In the genomic region with DNA sequence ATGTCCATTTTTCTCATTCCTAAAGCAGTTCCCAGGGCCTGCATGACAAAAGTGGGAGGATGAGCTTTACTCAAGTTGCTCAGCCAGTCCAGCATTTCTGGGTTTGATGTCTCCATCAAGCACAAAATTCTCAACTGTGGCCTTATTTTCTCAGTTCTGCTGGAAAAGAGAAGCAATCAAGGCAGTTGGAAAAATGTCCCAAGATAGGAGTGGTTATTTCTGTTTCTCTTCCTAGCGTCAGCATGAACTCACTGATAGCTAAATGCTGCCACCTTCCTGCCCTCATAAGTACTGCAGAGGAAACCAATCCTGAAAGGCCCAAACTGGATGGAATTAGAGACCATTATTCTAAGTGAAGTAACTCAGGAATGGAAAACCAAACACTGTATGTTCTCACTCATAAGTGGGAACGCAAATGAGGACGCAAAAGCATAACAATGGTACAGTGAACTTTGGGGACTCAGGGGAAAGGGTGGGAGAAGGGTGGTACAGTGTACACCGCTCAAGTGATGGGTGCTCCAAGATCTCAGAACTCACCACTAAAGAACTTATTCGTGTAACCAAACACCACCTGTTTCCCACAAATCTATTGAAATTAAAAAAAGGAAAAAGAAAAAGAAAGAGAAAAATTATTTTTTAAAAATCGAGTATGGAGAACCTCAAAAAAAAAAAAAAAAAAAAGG, we compare ENCODE assay signal across 8 cellular contexts. TPM values are rescaled to one million over a fixed set of nuclear protein-coding genes. Genes with fewer than 3 reads are reported as not detected.
DNase-seq lines count a peak whose midpoint lies in the region; ATAC-seq and TF ChIP-seq lines count a peak whose summit lies in the region.

No MANE protein-coding gene starts in this region.

- intact Hi-C loops in Caco-2 (cut with micrococcal nuclease; ENCODE audit: unreplicated experiment) = loop anchor here (1.0 to 2.0 kb wide), 6 partner anchors 57 to 465 kb away; partner anchors contain the start of gene METAP1
- intact Hi-C loops in mucosa of descending colon (cut with DNase I, micrococcal nuclease) = loop anchor here (5.0 to 10.0 kb wide), 3 partner anchors 203 to 291 kb away; no protein-coding TSS in a partner anchor

- H3K27me3 ChIP-seq in Caco-2 (replicated peaks; ENCODE audit: control insufficient read depth, insufficient read depth, low read length) = no peaks in the 10 kb centered on the region

- no peak overlapping the region for H3K4me3 Mint-ChIP-seq in Caco-2 (ENCODE audit: unreplicated experiment)
- no peak overlapping the region for H3K4me3 Mint-ChIP-seq in endothelial cell (ENCODE audit: unreplicated experiment)

- POLR2A ChIA-PET in Caco-2 (lab: Charles Lee) = interaction anchor here (0.5 kb wide), 1 partner anchor 410 kb away, joined by 8 read pairs; no protein-coding TSS in a partner anchor

- no peaks in the 10 kb centered on the region for H3K36me3 ChIP-seq in Caco-2 (ENCODE audit: control insufficient read depth, insufficient read depth, low read length)
- H3K36me3 ChIP-seq in mucosa of descending colon (ENCODE audit: low read depth) = no peaks in the 10 kb centered on the region

- peaks cover 11% of the 10 kb centered on the region for H3K4me1 Mint-ChIP-seq in Caco-2 (ENCODE audit: low read depth, unreplicated experiment)
- H3K4me1 Mint-ChIP-seq in endothelial cell (ENCODE audit: unreplicated experiment) = no peaks in the 10 kb centered on the region

- H3K9me3 Mint-ChIP-seq in Caco-2 (ENCODE audit: unreplicated experiment) (no peaks in the 10 kb centered on the region), endothelial cell (ENCODE audit: unreplicated experiment) (no peaks in the 10 kb centered on the region)

- BruUV-seq in Caco-2 (replicated peaks; lab: Mats Ljungman, UMichigan) = no TSS peak

- no peaks in the 10 kb centered on the region for H3K9me3 ChIP-seq in Caco-2
- H3K9me3 ChIP-seq in mucosa of descending colon = no peaks in the 10 kb centered on the region

- H3K36me3 Mint-ChIP-seq in Caco-2 (ENCODE audit: insufficient read depth, unreplicated experiment) (no peaks in the 10 kb centered on the region), endothelial cell (ENCODE audit: low read depth, unreplicated experiment) (no peaks in the 10 kb centered on the region)

- H3K4me3 ChIP-seq in Caco-2 (ENCODE audit: low read depth, low read length) = no peak overlapping the region
- H3K4me3 ChIP-seq in mucosa of descending colon = no peak overlapping the region

- TF ChIP-seq CTCF in Caco-2 (IDR thresholded peaks at IDR 0.05; ENCODE audit: insufficient read depth in 1 of 2, low read depth in 1 of 2, low read length in 1 of 2, severe bottlenecking in 1 of 2, unreplicated experiment in 1 of 2) (peak; percentile 77 to 88), endothelial cell (IDR thresholded peaks at IDR 0.05; ENCODE audit: unreplicated experiment) (peak; percentile 90), mucosa of descending colon (IDR thresholded peaks at IDR 0.05) (peak; percentile 75)

- peak overlapping the region; percentile 37 for H3K27ac Mint-ChIP-seq in Caco-2 (ENCODE audit: unreplicated experiment)
- no peak overlapping the region for H3K27ac Mint-ChIP-seq in endothelial cell (ENCODE audit: unreplicated experiment)

- DNase-seq in Caco-2 (peak; percentile 69 to 78), NOMO-1 (lab: John Stamatoyannopoulos, UW; ENCODE audit: unreplicated experiment in 2 of 2) (peak; percentile 21 to 43), endothelial cell (ENCODE audit: low spot score) (peak; percentile 77), mucosa of descending colon (peak in 1 of 3 donors; percentile 88)
- DNase-seq in activated CD8-positive, alpha-beta memory T cell treated with anti-CD3 and anti-CD28 coated beads for 48 hours (ENCODE audit: low read depth in 2 of 3, low spot score in 2 of 3) = peak in 2 of 3 experiments; percentile 19 to 26
- DNase-seq in stimulated activated naive CD4-positive, alpha-beta T cell treated with Interleukin-2 at 50 U/mL for 16 hours (lab: John Stamatoyannopoulos, UW) = peak; percentile 7

- H3K27me3 Mint-ChIP-seq in Caco-2 (ENCODE audit: insufficient read depth, unreplicated experiment) (no peaks in the 10 kb centered on the region), endothelial cell (ENCODE audit: unreplicated experiment) (no peaks in the 10 kb centered on the region)

- CTCF ChIA-PET in Caco-2 (lab: Charles Lee) = no interaction called here

- ATAC-seq in HG02798 (IDR thresholded peaks at IDR 0.05; ENCODE audit: poor library complexity, unreplicated experiment) = peak; percentile 24
- peak; percentile 83 for ATAC-seq in mucosa of descending colon
- no peak for ATAC-seq in HG03432 (IDR thresholded peaks at IDR 0.05; ENCODE audit: unreplicated experiment)

- peaks cover 23% of the 10 kb centered on the region for H3K4me1 ChIP-seq in Caco-2
- peaks cover 24% of the 10 kb centered on the region for H3K4me1 ChIP-seq in mucosa of descending colon (ENCODE audit: low read depth)

RNA-seq across cellular contexts. Expression of gene ADH7, which starts 29.6 kb away (rescaled TPM):
- not detected in 2 replicates for total RNA-seq in Caco-2 (2022)
- total RNA-seq in endothelial cell (ENCODE audit: unreplicated experiment) = not detected
- not detected for total RNA-seq in mucosa of descending colon

RNA-seq across cellular contexts. Expression of gene ADH1C, which starts 53.0 kb away (rescaled TPM):
- total RNA-seq in Caco-2 (2022) = 0.23 and 0.63 TPM in 2 replicates
- not detected for total RNA-seq in endothelial cell (ENCODE audit: unreplicated experiment)
- total RNA-seq in mucosa of descending colon = 100 to 1,000 TPM; 137 to 502 (median 271) TPM

Comparison
In these comparisons a context has a peak if more than half of its experiments do, and no peak if none do; other contexts are left out.
1. RNA of gene ADH1C, which starts 53.0 kb away (total RNA-seq): 137 to 502 TPM in mucosa of descending colon; 0.23 to 0.63 TPM in Caco-2 and not detected in endothelial cell (single experiment); every median in the first group is over 10 times any median in the second.
2. Peak in every context shown above with its lines, with median percentiles within 50 percentile points of each other: CTCF ChIP-seq.